In genomic region chr11:66278396-66279091, GRCh38 we compare ENCODE assay signal across 10 cellular contexts. TPM values are rescaled to one million over a fixed set of nuclear protein-coding genes. Genes with fewer than 3 reads are reported as not detected.
A peak's percentile ranks its signal among the peaks of the same experiment; 100 is the strongest.
DNase-seq lines count a peak whose midpoint lies in the region; ATAC-seq, FAIRE-seq and TF ChIP-seq lines count a peak whose summit lies in the region.
"Had no signal": no experiment of that assay in that cellular context is flagged by ENCODE, and none has a peak within 500 bp of the region (broad histone marks: within the 10 kb centered on the region; RNA-seq: fewer than 3 reads in every experiment).

No MANE protein-coding gene starts in this region.

- H3K36me3 Mint-ChIP-seq in activated CD4-positive, alpha-beta memory T cell treated with anti-CD3 and anti-CD28 coated beads, Interleukin-2, amount 10 ng/mL, durations not matched to agents 7 days and 5 days (ENCODE audit: low read depth), result peaks cover 18% of the 10 kb centered on the region

- no peak overlapping the region for H3K27ac ChIP-seq in A673 (ENCODE audit: low read depth, low read length, poor library complexity, severe bottlenecking)
- H3K27ac ChIP-seq in iPS-20b (ENCODE audit: low read length), result no peak overlapping the region

- no peak for ATAC-seq in HG02588 (IDR thresholded peaks at IDR 0.05; ENCODE audit: unreplicated experiment)

- peak overlapping the region; percentile 24 for H3K4me3 Mint-ChIP-seq in activated CD4-positive, alpha-beta memory T cell treated with anti-CD3 and anti-CD28 coated beads, Interleukin-2, amount 10 ng/mL, durations not matched to agents 7 days and 5 days

- no peak for FAIRE-seq in GM12891 (lab: Jason Lieb, UNC)

- H3K4me1 Mint-ChIP-seq in activated CD4-positive, alpha-beta memory T cell treated with anti-CD3 and anti-CD28 coated beads, Interleukin-2, amount 10 ng/mL, durations not matched to agents 7 days and 5 days, result peaks cover 40% of the 10 kb centered on the region

- H3K27ac Mint-ChIP-seq in activated CD4-positive, alpha-beta memory T cell treated with anti-CD3 and anti-CD28 coated beads, Interleukin-2, amount 10 ng/mL, durations not matched to agents 7 days and 5 days, result no peak overlapping the region

- peak; percentile 29; the same call in 1 of the 2 replicates for TF ChIP-seq POLR2A in GM12891 (IDR thresholded peaks at IDR 0.05; ENCODE audit: low read depth, low read length)

- no peak overlapping the region for H3K9ac ChIP-seq in iPS-20b (ENCODE audit: low read depth, low read length)

- CTCF ChIA-PET in A673 (lab: Charles Lee), result no interaction called here
- CTCF ChIA-PET in activated CD4-positive, alpha-beta memory T cell treated with anti-CD3 and anti-CD28 coated beads, Interleukin-2, amount 10 ng/mL, durations not matched to agents 7 days and 5 days (lab: Charles Lee), result interaction anchor here (0.7 kb wide), 1 partner anchor 256 kb away, joined by 4 read pairs; no protein-coding TSS in a partner anchor
- CTCF ChIA-PET in GM10248 (lab: Yijun Ruan, JAX), result no interaction called here

- POLR2A ChIA-PET in A673 (lab: Charles Lee; ENCODE audit: low non-redundant PET), result no interaction called here
- POLR2A ChIA-PET in activated CD4-positive, alpha-beta memory T cell treated with anti-CD3 and anti-CD28 coated beads, Interleukin-2, amount 10 ng/mL, durations not matched to agents 7 days and 5 days (lab: Charles Lee), result interaction anchor here (1.2 to 5.5 kb wide), 4 partner anchors 9 to 20 kb away, joined by 3 to 78 read pairs (median 12); partner anchors contain the start of genes RAB1B and YIF1A
- POLR2A ChIA-PET in GM10248 (lab: Yijun Ruan, JAX), result interaction anchor here (2.8 kb wide), 1 partner anchor 11 kb away, joined by 10 read pairs; the partner anchor contains the start of gene YIF1A

- no TSS peak for BruUV-seq in A673 (replicated peaks; lab: Mats Ljungman, UMichigan)

- peaks cover 19% of the 10 kb centered on the region for H3K36me3 ChIP-seq in A673 (ENCODE audit: insufficient read depth, low read length, poor library complexity, severe bottlenecking)
- peaks cover 27% of the 10 kb centered on the region; the same call in 1 of the 2 replicates for H3K36me3 ChIP-seq in iPS-20b (ENCODE audit: insufficient read depth, low read depth, low read length)

- intact Hi-C loops in A673 (cut with micrococcal nuclease; ENCODE audit: unreplicated experiment), result no loop called here

- H3K4me3 ChIP-seq in A673 (ENCODE audit: low read depth, low read length, poor library complexity, severe bottlenecking) (peak overlapping the region; percentile 38), iPS-20b (ENCODE audit: low read length) (peak overlapping the region; percentile 63; the same call in 1 of the 2 replicates)

- TF ChIP-seq CTCF in A673 (conservative IDR thresholded peaks at IDR 0.05; ENCODE audit: low read depth, low read length) (no peak), GM10248 (IDR thresholded peaks at IDR 0.05; ENCODE audit: control extremely low read depth, extremely low read depth, low read depth, missing control alignments) (no peak)

- peaks cover 16% of the 10 kb centered on the region for H3K27me3 Mint-ChIP-seq in activated CD4-positive, alpha-beta memory T cell treated with anti-CD3 and anti-CD28 coated beads, Interleukin-2, amount 10 ng/mL, durations not matched to agents 7 days and 5 days

- H3K9me3 ChIP-seq in A673 (ENCODE audit: low read depth, low read length, poor library complexity, severe bottlenecking) (no peaks in the 10 kb centered on the region), iPS-20b (ENCODE audit: insufficient read depth, low read depth, low read length) (no peaks in the 10 kb centered on the region)
- H3K9me3 ChIP-seq: neutrophil had no signal

- no peaks in the 10 kb centered on the region for H3K27me3 ChIP-seq in A673 (replicated peaks; ENCODE audit: insufficient read depth, low read depth, low read length, poor library complexity)
- H3K27me3 ChIP-seq in iPS-20b (ENCODE audit: insufficient read depth, low read length), result peaks cover 9% of the 10 kb centered on the region; the same call in 1 of the 2 replicates

- peaks cover 27% of the 10 kb centered on the region for H3K4me1 ChIP-seq in A673 (ENCODE audit: insufficient read depth, low read length, poor library complexity, severe bottlenecking)
- peaks cover 7% of the 10 kb centered on the region; the same call in 1 of the 2 replicates for H3K4me1 ChIP-seq in iPS-20b (ENCODE audit: insufficient read depth, low read length)

- DNase-seq in A673 (ENCODE audit: low spot score) (peak; percentile 62), GM12891 (ENCODE audit: insufficient read length, low spot score) (no peak), NCI-H1930 (lab: John Stamatoyannopoulos, UW) (no peak), GM10248 (ENCODE audit: extremely low spot score) (no peak), NCI-H187 treated with DMSO at 0.1 percent for 48 hours (lab: John Stamatoyannopoulos, UW) (no peak)
- no peak for DNase-seq in activated CD4-positive, alpha-beta memory T cell treated with anti-CD3 and anti-CD28 coated beads, Interleukin-2, amount 10 ng/mL, durations not matched to agents 7 days and 5 days

- H3K9me3 Mint-ChIP-seq in activated CD4-positive, alpha-beta memory T cell treated with anti-CD3 and anti-CD28 coated beads, Interleukin-2, amount 10 ng/mL, durations not matched to agents 7 days and 5 days, result no peaks in the 10 kb centered on the region
- H3K9me3 Mint-ChIP-seq: activated naive CD4-positive, alpha-beta T cell treated with anti-CD3 and anti-CD28 coated beads, Interleukin-2, amount 50 U/mL, for 72 hours had no signal

TF ChIP-seq in GM12891, 5 proteins besides CTCF, POLR2A, EP300 and RAD21:
- TF ChIP-seq SPI1 (IDR thresholded peaks at IDR 0.05; ENCODE audit: low read depth, low read length) (no peak), TAF1 (IDR thresholded peaks at IDR 0.05; ENCODE audit: low read depth, low read length) (no peak), PAX5 (IDR thresholded peaks at IDR 0.05; ENCODE audit: insufficient read depth, low read length, severe bottlenecking) (no peak), POLR2AphosphoS5 (IDR thresholded peaks at IDR 0.05; ENCODE audit: low read depth, low read length) (no peak), POU2F2 (IDR thresholded peaks at IDR 0.05; ENCODE audit: low read depth, low read length) (no peak)

RNA-seq across cellular contexts. Expression of gene CNIH2, which starts 0.6 kb away (rescaled TPM):
- 11.6 and 13.7 TPM in 2 replicates for total RNA-seq in A673 (2021)
- polyA plus RNA-seq in GM12891 (2012; ENCODE audit: low read depth, missing spikeins), result 1.4 TPM
- total RNA-seq in activated CD4-positive, alpha-beta memory T cell treated with anti-CD3 and anti-CD28 coated beads, Interleukin-2, amount 10 ng/mL, durations not matched to agents 7 days and 5 days, result 1 to 10 TPM; 1.9 to 2.1 TPM

RNA-seq across cellular contexts. Expression of gene RAB1B, which starts 10.1 kb away (rescaled TPM):
- 171 and 186 TPM in 2 replicates for total RNA-seq in A673 (2021)
- 94.6 TPM for polyA plus RNA-seq in GM12891 (2012; ENCODE audit: low read depth, missing spikeins)
- total RNA-seq in activated CD4-positive, alpha-beta memory T cell treated with anti-CD3 and anti-CD28 coated beads, Interleukin-2, amount 10 ng/mL, durations not matched to agents 7 days and 5 days, result 100 to 1,000 TPM; 146 to 150 TPM

RNA-seq across cellular contexts. Expression of gene YIF1A, which starts 10.4 kb away (rescaled TPM):
- total RNA-seq in A673 (2021), result 125 and 128 TPM in 2 replicates
- 58.0 TPM for polyA plus RNA-seq in GM12891 (2012; ENCODE audit: low read depth, missing spikeins)
- 10 to 100 TPM; 49.5 to 52.5 TPM for total RNA-seq in activated CD4-positive, alpha-beta memory T cell treated with anti-CD3 and anti-CD28 coated beads, Interleukin-2, amount 10 ng/mL, durations not matched to agents 7 days and 5 days

RNA-seq across cellular contexts. Expression of gene TMEM151A, which starts 13.2 kb away (rescaled TPM):
- 1.5 and 1.7 TPM in 2 replicates for total RNA-seq in A673 (2021)
- 0.18 TPM for polyA plus RNA-seq in GM12891 (2012; ENCODE audit: low read depth, missing spikeins)
- not detected for total RNA-seq in activated CD4-positive, alpha-beta memory T cell treated with anti-CD3 and anti-CD28 coated beads, Interleukin-2, amount 10 ng/mL, durations not matched to agents 7 days and 5 days
- total RNA-seq: activated naive CD4-positive, alpha-beta T cell treated with anti-CD3 and anti-CD28 coated beads, Interleukin-2, amount 50 U/mL, for 72 hours had no signal

RNA-seq across cellular contexts. Expression of gene KLC2, which starts 21.0 kb away (rescaled TPM):
- 94.3 and 97.4 TPM in 2 replicates for total RNA-seq in A673 (2021)
- polyA plus RNA-seq in GM12891 (2012; ENCODE audit: low read depth, missing spikeins), result 13.8 TPM
- total RNA-seq in activated CD4-positive, alpha-beta memory T cell treated with anti-CD3 and anti-CD28 coated beads, Interleukin-2, amount 10 ng/mL, durations not matched to agents 7 days and 5 days, result 10 to 100 TPM; 32.8 to 33.9 TPM
